9 cellular contexts compared by ENCODE assay signal in the genomic region with DNA sequence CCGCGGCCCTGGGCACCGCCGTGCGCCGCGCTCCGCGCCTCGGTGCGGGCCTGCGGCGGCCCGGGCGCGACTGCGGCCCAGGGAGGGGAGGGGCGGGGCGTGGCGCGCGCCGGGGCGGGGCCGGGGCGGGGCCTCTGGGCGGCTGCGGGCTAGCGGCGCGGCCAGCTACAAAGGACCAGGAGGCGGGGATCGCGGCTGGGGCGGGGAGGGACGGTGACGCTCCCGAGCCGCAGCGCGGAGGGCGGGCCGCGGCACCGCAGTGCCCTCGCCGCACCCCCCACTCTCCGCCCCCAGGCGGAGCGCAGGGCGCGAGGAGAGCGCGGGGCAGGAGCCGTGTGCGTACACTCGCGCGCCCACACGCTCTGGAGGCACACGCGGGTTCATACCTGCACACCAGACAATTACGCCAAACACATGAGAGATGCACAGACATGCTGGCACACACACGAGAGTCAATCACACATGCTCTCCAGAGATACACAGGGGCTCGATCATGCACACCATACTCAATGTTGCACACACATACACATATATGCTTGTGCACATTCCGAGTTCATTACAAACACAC. TPM values are rescaled to one million over a fixed set of nuclear protein-coding genes. Genes with fewer than 3 reads are reported as not detected.
DNase-seq lines count a peak whose midpoint lies in the region; ATAC-seq and TF ChIP-seq lines count a peak whose summit lies in the region.
"Had no signal": no experiment of that assay in that cellular context is flagged by ENCODE, and none has a peak within 500 bp of the region (broad histone marks: within the 10 kb centered on the region; RNA-seq: fewer than 3 reads in every experiment).

A gene (minus strand): TSS at position 74 of the 568 bp plus-strand sequence. CDS start 117 bp downstream, outside the sequence.

- H3K56ac ChIP-seq in mesendoderm (ENCODE audit: low read length) = peak within 1 kb of the TSS; percentile 73

- H3K9ac ChIP-seq in mesendoderm (ENCODE audit: low read length) = peak within 1 kb of the TSS; percentile 51

- no peak for TF ChIP-seq POLR2A in body of pancreas (IDR thresholded peaks at IDR 0.05)

- no peak within 1 kb of the TSS for H3K23ac ChIP-seq in mesendoderm (ENCODE audit: low read length)

- peak within 1 kb of the TSS; percentile 78 for H3K4me2 ChIP-seq in mesendoderm (ENCODE audit: low read length)

- no peak within 1 kb of the TSS for H2BK120ac ChIP-seq in mesendoderm (ENCODE audit: low read depth, low read length)

- no peak within 1 kb of the TSS for H4K5ac ChIP-seq in mesendoderm (ENCODE audit: low read length)

- no peak within 1 kb of the TSS for H3K4ac ChIP-seq in mesendoderm (ENCODE audit: low read depth, low read length)

- H3K4me3 ChIP-seq in BE2C (ENCODE audit: low read depth, low read length) (peak within 1 kb of the TSS; percentile 93), body of pancreas (no peak within 1 kb of the TSS), mesendoderm (ENCODE audit: low read length) (no peak within 1 kb of the TSS)
- no peak within 1 kb of the TSS for H3K4me3 ChIP-seq in effector memory CD4-positive, alpha-beta T cell (ENCODE audit: insufficient read depth, low read depth, low read length, poor library complexity, severe bottlenecking)

- peaks cover 14% of the 10 kb centered on the region for H3K27me3 ChIP-seq in BE2C
- H3K27me3 ChIP-seq in body of pancreas = peaks cover 0 to 32% of the 10 kb centered on the region in 2 donors
- peaks cover 15% of the 10 kb centered on the region for H3K27me3 ChIP-seq in mesendoderm (ENCODE audit: insufficient read depth, low read length, poor library complexity)
- H3K27me3 ChIP-seq in effector memory CD4-positive, alpha-beta T cell (replicated peaks; ENCODE audit: control insufficient read depth, insufficient read depth, low read length, poor library complexity, severe bottlenecking) = peaks cover 27% of the 10 kb centered on the region

- no peak within 1 kb of the TSS for H2BK15ac ChIP-seq in mesendoderm (replicated peaks; ENCODE audit: low read depth)

- ATAC-seq in body of pancreas (peak; percentile 62), HG03521 (IDR thresholded peaks at IDR 0.05; ENCODE audit: unreplicated experiment) (no peak), HG03457 (IDR thresholded peaks at IDR 0.05; ENCODE audit: unreplicated experiment) (no peak)
- ATAC-seq: T-cell had no signal

- intact Hi-C loops in body of pancreas (cut with DNase I) = no loop called here

- H3K36me3 ChIP-seq in BE2C = no peaks in the 10 kb centered on the region
- H3K36me3 ChIP-seq in body of pancreas (replicated peaks in 1 of 2; ENCODE audit: insufficient read depth in 1 of 2, low read depth in 2 of 2) = no peaks in the 10 kb centered on the region
- H3K36me3 ChIP-seq in mesendoderm (ENCODE audit: control insufficient read depth, insufficient read depth, low read length) = no peaks in the 10 kb centered on the region
- H3K36me3 ChIP-seq in effector memory CD4-positive, alpha-beta T cell (ENCODE audit: control insufficient read depth, insufficient read depth, low read length) = no peaks in the 10 kb centered on the region

- H3K27ac ChIP-seq in body of pancreas (no peak within 1 kb of the TSS), mesendoderm (ENCODE audit: low read depth, low read length) (no peak within 1 kb of the TSS)
- no peak within 1 kb of the TSS for H3K27ac ChIP-seq in effector memory CD4-positive, alpha-beta T cell (ENCODE audit: insufficient read depth, low read length, poor library complexity, severe bottlenecking)

- DNase-seq in BE2C (peak; percentile 91), NCI-H1417 (lab: John Stamatoyannopoulos, UW) (peak; percentile 85 to 88 (median 85)), body of pancreas (peak in 1 of 4 donors; percentile 47), mesendoderm (peak; percentile 77), GM10266 (ENCODE audit: extremely low spot score) (no peak)
- no peak for DNase-seq in effector memory CD4-positive, alpha-beta T cell
- DNase-seq: T-cell had no signal

- H3K18ac ChIP-seq in mesendoderm (ENCODE audit: low read length) = no peak within 1 kb of the TSS

- H3K4me1 ChIP-seq in BE2C (peaks cover 15% of the 10 kb centered on the region), body of pancreas (peaks cover 16% of the 10 kb centered on the region), mesendoderm (ENCODE audit: control insufficient read depth, low read depth, low read length) (peaks cover 10% of the 10 kb centered on the region)
- no peaks in the 10 kb centered on the region for H3K4me1 ChIP-seq in effector memory CD4-positive, alpha-beta T cell (ENCODE audit: control insufficient read depth, insufficient read depth, low read length, poor library complexity, severe bottlenecking)

- no peaks in the 10 kb centered on the region for H3K79me1 ChIP-seq in mesendoderm (ENCODE audit: low read length)

- H2AK5ac ChIP-seq in mesendoderm (ENCODE audit: low read length) = no peak within 1 kb of the TSS

- H4K8ac ChIP-seq in mesendoderm (ENCODE audit: low read depth, low read length) = no peak within 1 kb of the TSS

- H3K9me3 ChIP-seq in BE2C (no peaks in the 10 kb centered on the region), body of pancreas (no peaks in the 10 kb centered on the region)
- H3K9me3 ChIP-seq in effector memory CD4-positive, alpha-beta T cell (ENCODE audit: control insufficient read depth, low read length) = no peaks in the 10 kb centered on the region

- TF ChIP-seq CTCF in BE2C (IDR thresholded peaks at IDR 0.05; ENCODE audit: low read depth, low read length) (no peak), body of pancreas (IDR thresholded peaks at IDR 0.05) (no peak), GM10266 (IDR thresholded peaks at IDR 0.05; ENCODE audit: control insufficient read depth, insufficient read depth, low read depth, missing control alignments) (no peak)

- 5 to 60% methylated on average over 2 to 43 of the region's 66 CpGs for WGBS in body of pancreas, 2 donors
- WGBS in mesendoderm (ENCODE audit: extremely low coverage, insufficient coverage, low lambda C conversion rate) = no CpG with 5 or more reads among the region's 66 CpGs

- H3K79me2 ChIP-seq in mesendoderm (ENCODE audit: control insufficient read depth, insufficient read depth, low read length) = no peaks in the 10 kb centered on the region

- H2BK5ac ChIP-seq in mesendoderm (ENCODE audit: low read length) = no peak within 1 kb of the TSS

RNA-seq across cellular contexts. Expression of the gene that starts here (rescaled TPM):
- polyA plus RNA-seq in BE2C (2012; ENCODE audit: insufficient read depth, insufficient read length, low read depth) = 252 TPM
- total RNA-seq in body of pancreas = 1 to 10 TPM; 1.3 to 1.6 TPM
- 98.6 TPM for polyA plus RNA-seq in mesendoderm (2013, experiment 1 of 2)
- 101 TPM for polyA plus RNA-seq in mesendoderm (2013, experiment 2 of 2)

Comparison
In these comparisons a context has a peak if more than half of its experiments do, and no peak if none do; other contexts are left out.
1. DNase-seq: peak in BE2C (single experiment), NCI-H1417 (3 of 3) and mesendoderm (single experiment); none in GM10266 (single experiment) and effector memory CD4-positive, alpha-beta T cell (0 of 3).